In genomic region chr5:10631597-10631996, GRCh38 we compare ENCODE assay signal across 7 cellular contexts.
DNase-seq lines count a peak whose midpoint lies in the region; ATAC-seq and TF ChIP-seq lines count a peak whose summit lies in the region.

No MANE protein-coding gene starts in this region.

- H2AFZ ChIP-seq in HCT116 (ENCODE audit: low read depth, low read length, poor library complexity, severe bottlenecking) = no peak overlapping the region
- no peak overlapping the region for H2AFZ ChIP-seq in Karpas-422 (ENCODE audit: low read length)

- peak; percentile 0 for ATAC-seq in GM18873 (IDR thresholded peaks at IDR 0.05; ENCODE audit: low FRiP score, unreplicated experiment)
- ATAC-seq in HCT116 = no peak

- H3K9me2 ChIP-seq in HCT116 (ENCODE audit: insufficient read depth) (no peaks in the 10 kb centered on the region), Karpas-422 (replicated peaks; ENCODE audit: insufficient read depth, low read length) (no peaks in the 10 kb centered on the region)

- DNase-seq in HCT116 (ENCODE audit: low read depth, low spot score) (no peak), Karpas-422 (no peak), posterior vena cava (ENCODE audit: low spot score) (peak; percentile 50), tibial artery (no peak), HPDE6-E6E7 (ENCODE audit: extremely low spot score) (no peak), AG08396 (ENCODE audit: low spot score) (no peak)

- H3K36me3 ChIP-seq in HCT116 (ENCODE audit: control insufficient read depth in 1 of 2, insufficient read depth in 2 of 2, low read length in 2 of 2) (peaks cover 0 to 4% of the 10 kb centered on the region in 2 experiments; a peak in 1 of 4 replicates), Karpas-422 (ENCODE audit: insufficient read depth, low read length) (no peaks in the 10 kb centered on the region), tibial artery (no peaks in the 10 kb centered on the region)

- no peak for TF ChIP-seq POLR2A in HCT116 (IDR thresholded peaks at IDR 0.05; ENCODE audit: borderline replicate concordance, extremely low read depth, insufficient read depth, insufficient read length)

- H3K27ac ChIP-seq in HCT116 (ENCODE audit: low read depth, low read length) (peak overlapping the region; percentile 55; the same call in 1 of the 2 replicates), Karpas-422 (ENCODE audit: low read length) (no peak overlapping the region), tibial artery (no peak overlapping the region)

- H3K9me3 ChIP-seq in HCT116 (ENCODE audit: control insufficient read depth in 1 of 2, insufficient read depth in 1 of 2, low read depth in 1 of 2, low read length in 2 of 2) = no peaks in the 10 kb centered on the region; a peak in 1 of 4 replicates
- no peaks in the 10 kb centered on the region for H3K9me3 ChIP-seq in Karpas-422 (ENCODE audit: low read length)
- H3K9me3 ChIP-seq in tibial artery = no peaks in the 10 kb centered on the region

- no peak overlapping the region for H3K4me3 ChIP-seq in HCT116 (replicated peaks in 1 of 2; ENCODE audit: low read depth in 1 of 2, low read length in 2 of 2)
- H3K4me3 ChIP-seq in Karpas-422 (ENCODE audit: low read length) = no peak overlapping the region; the same call in 1 of the 2 replicates
- no peak overlapping the region for H3K4me3 ChIP-seq in tibial artery

- H3K27me3 ChIP-seq in HCT116 (ENCODE audit: insufficient read depth, low read length) = no peaks in the 10 kb centered on the region
- no peaks in the 10 kb centered on the region for H3K27me3 ChIP-seq in Karpas-422 (ENCODE audit: low read length)
- H3K27me3 ChIP-seq in tibial artery = no peaks in the 10 kb centered on the region

- no peak for TF ChIP-seq RAD21 in HCT116 (IDR thresholded peaks at IDR 0.05; ENCODE audit: low read depth)

- intact Hi-C loops in HCT116 (cut with micrococcal nuclease) (no loop called here), posterior vena cava (cut with DNase I) (no loop called here), tibial artery (cut with DNase I; ENCODE audit: low total_unique reads) (no loop called here)

- TF ChIP-seq CTCF in HCT116 (IDR thresholded peaks at IDR 0.05 in 2 of 3, conservative IDR thresholded peaks at IDR 0.05 in 1 of 3; ENCODE audit: borderline replicate concordance in 1 of 3, insufficient read depth in 1 of 3, low read depth in 2 of 3, low read length in 2 of 3) = no peak
- no peak for TF ChIP-seq CTCF in tibial artery (IDR thresholded peaks at IDR 0.05)

- H3K9ac ChIP-seq in HCT116 (ENCODE audit: low read length) (peak overlapping the region; percentile 58), Karpas-422 (ENCODE audit: low read length) (0 out of 2 replicates have a peak overlapping the region, but pooled peaks have one; percentile 16)

- peak overlapping the region; percentile 76 for H3K4me2 ChIP-seq in HCT116 (ENCODE audit: low read length)
- H3K4me2 ChIP-seq in Karpas-422 (ENCODE audit: low read depth, low read length, poor library complexity, severe bottlenecking) = peak overlapping the region; percentile 64

- RAD21 ChIA-PET in HCT116 (lab: Charles Lee; ENCODE audit: low non-redundant PET in 1 of 2, low total read pairs in 2 of 2, uncharacterized antibody in 2 of 2, unreplicated experiment in 2 of 2) = no interaction called here

- POLR2A ChIA-PET in HCT116 (lab: Charles Lee) = no interaction called here

- H3K79me2 ChIP-seq in HCT116 (ENCODE audit: insufficient read depth, low read length) = peaks cover 36% of the 10 kb centered on the region; the same call in 1 of the 2 replicates
- H3K79me2 ChIP-seq in Karpas-422 (ENCODE audit: low read length) = no peaks in the 10 kb centered on the region

- CTCF ChIA-PET in HCT116 (lab: Charles Lee) = no interaction called here

- no TSS peak for BruUV-seq in HCT116 (replicated peaks; lab: Mats Ljungman, UMichigan)

- H4K20me1 ChIP-seq in HCT116 (ENCODE audit: insufficient read depth) (no peaks in the 10 kb centered on the region), Karpas-422 (ENCODE audit: insufficient read depth, low read depth, low read length) (no peaks in the 10 kb centered on the region; the same call in 1 of the 2 replicates)

- H3K4me1 ChIP-seq in HCT116 (ENCODE audit: control insufficient read depth in 1 of 2, insufficient read depth in 2 of 2, low read length in 2 of 2) (peaks cover 16 to 78% of the 10 kb centered on the region in 2 experiments), Karpas-422 (ENCODE audit: low read length) (peaks cover 39% of the 10 kb centered on the region), tibial artery (peaks cover 0 to 15% (median 6%) of the 10 kb centered on the region in 4 donors)

TF ChIP-seq in HCT116, 20 proteins besides CTCF, POLR2A, EP300 and RAD21:
- TF ChIP-seq ELF1 (IDR thresholded peaks at IDR 0.05; ENCODE audit: borderline replicate concordance, low read depth) = no peak
- TF ChIP-seq ATF3 (IDR thresholded peaks at IDR 0.05) = no peak
- TF ChIP-seq EZH2 (IDR thresholded peaks at IDR 0.05) = no peak
- no peak for TF ChIP-seq ZBTB33 (IDR thresholded peaks at IDR 0.05; ENCODE audit: extremely low read depth, insufficient replicate concordance, low read length)
- TF ChIP-seq CEBPB (IDR thresholded peaks at IDR 0.05; ENCODE audit: low read depth) = no peak
- TF ChIP-seq SIN3A (IDR thresholded peaks at IDR 0.05; ENCODE audit: low read depth) = no peak
- TF ChIP-seq TCF7L2 (IDR thresholded peaks at IDR 0.05; ENCODE audit: borderline replicate concordance, extremely low read depth, insufficient read depth, insufficient read length) = no peak
- no peak for TF ChIP-seq SP1 (IDR thresholded peaks at IDR 0.05; ENCODE audit: low read depth)
- TF ChIP-seq REST (IDR thresholded peaks at IDR 0.05; ENCODE audit: low read depth) = no peak
- TF ChIP-seq YY1 (IDR thresholded peaks at IDR 0.05; ENCODE audit: extremely low read depth, insufficient replicate concordance, low read depth, low read length) = no peak
- TF ChIP-seq JUND (IDR thresholded peaks at IDR 0.05) = no peak
- TF ChIP-seq EZH2phosphoT487 (IDR thresholded peaks at IDR 0.05; ENCODE audit: borderline replicate concordance) = no peak
